Comparison of ENCODE assay signal across 31 cellular contexts in genomic region chr9:80595192-80595591, GRCh38.
"Had no signal": no experiment of that assay in that cellular context is flagged by ENCODE, and none has a peak within 500 bp of the region (broad histone marks: within the 10 kb centered on the region; RNA-seq: fewer than 3 reads in every experiment).

No MANE protein-coding gene starts in this region.

- H3K36me3 ChIP-seq: brain microvascular endothelial cell, Peyer's patch, SJSA1 had no signal

- H3K4me1 ChIP-seq: Peyer's patch, SJSA1 had no signal

- H3K27ac ChIP-seq: brain microvascular endothelial cell, KMS-11, Peyer's patch, SJSA1 had no signal

- H3K27me3 ChIP-seq: brain microvascular endothelial cell, Peyer's patch, SJSA1 had no signal

- H3K9me3 Mint-ChIP-seq: activated naive CD8-positive, alpha-beta T cell treated with anti-CD3 and anti-CD28 coated beads for 36 hours; T-helper 1 cell treated with Interleukin-12 subunit alpha and Interleukin-12 subunit beta and Interleukin-4 antibody, amounts not matched to agents 30 μg/mL and 1 μg/mL, for 36 hours had no signal

- H3K4me1 Mint-ChIP-seq: activated CD4-positive, alpha-beta T cell treated with anti-CD3 and anti-CD28 coated beads for 36 hours; activated CD4-positive, alpha-beta T cell treated with anti-CD3 and anti-CD28 coated beads, Interleukin-2, amount 10 ng/mL, durations not matched to agents 7 days and 5 days; activated naive CD4-positive, alpha-beta T cell treated with anti-CD3 and anti-CD28 coated beads, Interleukin-2, amount 10 ng/mL, durations not matched to agents 7 days and 5 days; activated naive CD8-positive, alpha-beta T cell treated with anti-CD3 and anti-CD28 coated beads for 36 hours had no signal

- H3K27ac Mint-ChIP-seq: activated CD4-positive, alpha-beta T cell treated with anti-CD3 and anti-CD28 coated beads for 36 hours; activated CD4-positive, alpha-beta T cell treated with anti-CD3 and anti-CD28 coated beads, Interleukin-2, amount 10 ng/mL, durations not matched to agents 7 days and 5 days; activated CD8-positive, alpha-beta T cell treated with anti-CD3 and anti-CD28 coated beads, Interleukin-2, amount 10 ng/mL, durations not matched to agents 7 days and 5 days; activated naive CD4-positive, alpha-beta T cell treated with anti-CD3 and anti-CD28 coated beads, Interleukin-2, amount 10 ng/mL, durations not matched to agents 7 days and 5 days; activated naive CD8-positive, alpha-beta T cell treated with anti-CD3 and anti-CD28 coated beads for 36 hours; activated T-helper 1 cell treated with anti-CD3 and anti-CD28 coated beads, Interleukin-12 subunit alpha, Interleukin-12 subunit beta, Interleukin-2, Interleukin-4 antibody, amounts not matched to agents 30 ng/mL and 10 ng/mL and 1 ng/mL, durations not matched to agents 14 hours and 24 hours and 36 hours; T-helper 1 cell treated with Interleukin-12 subunit alpha and Interleukin-12 subunit beta and Interleukin-4 antibody, amounts not matched to agents 30 μg/mL and 1 μg/mL, for 36 hours; T-helper 2 cell treated with Interferon-gamma antibody and Interleukin-4, amounts not matched to agents 5 μg/mL and 100 μg/mL, for 36 hours; WTC11 had no signal

- DNase-seq: activated CD4-positive, alpha-beta T cell treated with anti-CD3 and anti-CD28 coated beads for 36 hours; activated CD4-positive, alpha-beta T cell treated with anti-CD3 and anti-CD28 coated beads, Interleukin-2, amount 10 ng/mL, durations not matched to agents 7 days and 5 days; activated CD4-positive, alpha-beta T cell treated with anti-CD3 and anti-CD28 coated beads, Interleukin-2, amount 50 U/mL, for 48 hours; activated CD8-positive, alpha-beta T cell treated with anti-CD3 and anti-CD28 coated beads, Interleukin-2, amount 10 ng/mL, durations not matched to agents 7 days and 5 days; activated gamma-delta T cell treated with Interleukin-2 at 50 U/mL for 16 hours; activated naive CD4-positive, alpha-beta T cell treated with anti-CD3 and anti-CD28 coated beads, Interleukin-2, amount 10 ng/mL, durations not matched to agents 7 days and 5 days; activated naive CD8-positive, alpha-beta T cell treated with anti-CD3 and anti-CD28 coated beads for 36 hours; activated T-cell treated with anti-CD3 and anti-CD28 coated beads for 4 hours; activated T-cell treated with anti-CD3 and anti-CD28 coated beads, Interleukin-2, amount 50 U/mL, for 4 hours; amniotic stem cell; aorta; brain microvascular endothelial cell; central memory CD4-positive, alpha-beta T cell; NCI-H1105; NCI-H1417 treated with DMSO at 0.1 percent for 48 hours; NCI-H187 treated with DMSO at 0.1 percent for 48 hours; NCI-H2081; NCI-H226; NCI-H446 treated with DMSO at 0.1 percent for 48 hours; NCI-H524; PC-3; Peyer's patch; RPMI8226; SHP77 treated with DMSO at 0.1 percent for 48 hours; SK-N-SH had no signal

- H3K4me2 ChIP-seq: KMS-11, SK-N-SH had no signal

- H3K4me3 Mint-ChIP-seq: activated CD4-positive, alpha-beta T cell treated with anti-CD3 and anti-CD28 coated beads for 36 hours; activated CD4-positive, alpha-beta T cell treated with anti-CD3 and anti-CD28 coated beads, Interleukin-2, amount 10 ng/mL, durations not matched to agents 7 days and 5 days; activated CD8-positive, alpha-beta T cell treated with anti-CD3 and anti-CD28 coated beads, Interleukin-2, amount 10 ng/mL, durations not matched to agents 7 days and 5 days; activated naive CD4-positive, alpha-beta T cell treated with anti-CD3 and anti-CD28 coated beads, Interleukin-2, amount 10 ng/mL, durations not matched to agents 7 days and 5 days; activated naive CD8-positive, alpha-beta T cell treated with anti-CD3 and anti-CD28 coated beads for 36 hours; activated T-cell treated with anti-CD3 and anti-CD28 coated beads, Interleukin-2, amount 50 U/mL, for 4 hours; activated T-helper 1 cell treated with anti-CD3 and anti-CD28 coated beads, Interleukin-12 subunit alpha, Interleukin-12 subunit beta, Interleukin-2, Interleukin-4 antibody, amounts not matched to agents 30 ng/mL and 10 ng/mL and 1 ng/mL, durations not matched to agents 14 hours and 24 hours and 36 hours; T-helper 1 cell treated with Interleukin-12 subunit alpha and Interleukin-12 subunit beta and Interleukin-4 antibody, amounts not matched to agents 30 μg/mL and 1 μg/mL, for 36 hours; T-helper 2 cell treated with Interferon-gamma antibody and Interleukin-4, amounts not matched to agents 5 μg/mL and 100 μg/mL, for 36 hours; WTC11 had no signal

- H3K9me3 ChIP-seq: Peyer's patch, SJSA1, SK-N-SH had no signal

- H3K9ac ChIP-seq: KMS-11, SK-N-SH had no signal

- H3K4me3 ChIP-seq: Peyer's patch, SJSA1 had no signal

- H3K36me3 Mint-ChIP-seq: activated naive CD4-positive, alpha-beta T cell treated with anti-CD3 and anti-CD28 coated beads, Interleukin-2, amount 10 ng/mL, durations not matched to agents 7 days and 5 days; activated naive CD8-positive, alpha-beta T cell treated with anti-CD3 and anti-CD28 coated beads for 36 hours had no signal

- H3K27me3 Mint-ChIP-seq: activated CD4-positive, alpha-beta T cell treated with anti-CD3 and anti-CD28 coated beads for 36 hours; activated CD4-positive, alpha-beta T cell treated with anti-CD3 and anti-CD28 coated beads, Interleukin-2, amount 10 ng/mL, durations not matched to agents 7 days and 5 days; activated naive CD4-positive, alpha-beta T cell treated with anti-CD3 and anti-CD28 coated beads, Interleukin-2, amount 10 ng/mL, durations not matched to agents 7 days and 5 days; activated naive CD8-positive, alpha-beta T cell treated with anti-CD3 and anti-CD28 coated beads for 36 hours had no signal
